ENCODE assay signal across 1 cellular context in genomic region chr17:78734841-78735641, GRCh38.
TF ChIP-seq lines count a peak whose summit lies in the region.

No MANE protein-coding gene starts in this region.

TF ChIP-seq in GM12878, 131 proteins besides CTCF, POLR2A, EP300 and RAD21 (continued from another document):
- no peak for TF ChIP-seq NKRF (conservative IDR thresholded peaks at IDR 0.05)
- no peak for TF ChIP-seq TARDBP (IDR thresholded peaks at IDR 0.05; ENCODE audit: borderline replicate concordance)
- TF ChIP-seq KLF5 (IDR thresholded peaks at IDR 0.05; ENCODE audit: partially characterized antibody): no peak
- TF ChIP-seq MEF2B (IDR thresholded peaks at IDR 0.05; ENCODE audit: partially characterized antibody, poor library complexity, severe bottlenecking): peak; percentile 87
- 0 out of 2 replicates have a peak, but pooled peaks have one; percentile 5 for TF ChIP-seq WRNIP1 (IDR thresholded peaks at IDR 0.05; ENCODE audit: borderline replicate concordance, low read depth, low read length)
- TF ChIP-seq ZBTB40 (IDR thresholded peaks at IDR 0.05; ENCODE audit: borderline replicate concordance): no peak
- peak in 1 of 2 experiments; percentile 5; a peak in 2 of 4 replicates for TF ChIP-seq IKZF2 (IDR thresholded peaks at IDR 0.05)
- TF ChIP-seq HSF1 (IDR thresholded peaks at IDR 0.05; ENCODE audit: low read depth, low read length): no peak
- no peak for TF ChIP-seq HDGF (IDR thresholded peaks at IDR 0.05)
- TF ChIP-seq SREBF2 (IDR thresholded peaks at IDR 0.05; ENCODE audit: low read length): no peak
- TF ChIP-seq ATF7 (IDR thresholded peaks at IDR 0.05; ENCODE audit: low read depth): no peak; the same call in 1 of the 2 replicates
- TF ChIP-seq DPF2 (IDR thresholded peaks at IDR 0.05): 0 out of 2 replicates have a peak, but pooled peaks have one; percentile 12
- TF ChIP-seq RUNX3 (IDR thresholded peaks at IDR 0.05; ENCODE audit: low read length): peak; percentile 25; the same call in 1 of the 2 replicates
- TF ChIP-seq SMAD1 (IDR thresholded peaks at IDR 0.05; ENCODE audit: low read depth, partially characterized antibody): peak; percentile 47
- peak; percentile 39; the same call in 1 of the 2 replicates for TF ChIP-seq FOXM1 (IDR thresholded peaks at IDR 0.05; ENCODE audit: low read depth, low read length)
- TF ChIP-seq ZBED1 (IDR thresholded peaks at IDR 0.05; ENCODE audit: borderline replicate concordance): 0 out of 2 replicates have a peak, but pooled peaks have one; percentile 53
- peak; percentile 20; the same call in 1 of the 2 replicates for TF ChIP-seq ATF2 (IDR thresholded peaks at IDR 0.05; ENCODE audit: low read length)
- no peak for TF ChIP-seq SREBF1 (IDR thresholded peaks at IDR 0.05; ENCODE audit: low read length)
- no peak for TF ChIP-seq ZBTB33 (IDR thresholded peaks at IDR 0.05)
- TF ChIP-seq ZNF384 (IDR thresholded peaks at IDR 0.05; ENCODE audit: borderline replicate concordance, low read depth, low read length): no peak
- TF ChIP-seq GATAD2B (conservative IDR thresholded peaks at IDR 0.05; ENCODE audit: low read depth): no peak
- peak; percentile 57; the same call in 1 of the 2 replicates for TF ChIP-seq IKZF1 (conservative IDR thresholded peaks at IDR 0.05)
- TF ChIP-seq MLLT1 (IDR thresholded peaks at IDR 0.05): peak; percentile 27; the same call in 1 of the 2 replicates
- TF ChIP-seq ZNF687 (IDR thresholded peaks at IDR 0.05): peak; percentile 44
- TF ChIP-seq ZNF274 (IDR thresholded peaks at IDR 0.05; ENCODE audit: insufficient read depth, insufficient read length): no peak
- TF ChIP-seq NBN (IDR thresholded peaks at IDR 0.05): 0 out of 2 replicates have a peak, but pooled peaks have one; percentile 28
- TF ChIP-seq RFX5 (IDR thresholded peaks at IDR 0.05; ENCODE audit: low read depth, low read length): no peak
TF ChIP-seq in GM12878: peak in this region for 17.
